ENCODE assay signal across 2 cellular contexts in the genomic region with DNA sequence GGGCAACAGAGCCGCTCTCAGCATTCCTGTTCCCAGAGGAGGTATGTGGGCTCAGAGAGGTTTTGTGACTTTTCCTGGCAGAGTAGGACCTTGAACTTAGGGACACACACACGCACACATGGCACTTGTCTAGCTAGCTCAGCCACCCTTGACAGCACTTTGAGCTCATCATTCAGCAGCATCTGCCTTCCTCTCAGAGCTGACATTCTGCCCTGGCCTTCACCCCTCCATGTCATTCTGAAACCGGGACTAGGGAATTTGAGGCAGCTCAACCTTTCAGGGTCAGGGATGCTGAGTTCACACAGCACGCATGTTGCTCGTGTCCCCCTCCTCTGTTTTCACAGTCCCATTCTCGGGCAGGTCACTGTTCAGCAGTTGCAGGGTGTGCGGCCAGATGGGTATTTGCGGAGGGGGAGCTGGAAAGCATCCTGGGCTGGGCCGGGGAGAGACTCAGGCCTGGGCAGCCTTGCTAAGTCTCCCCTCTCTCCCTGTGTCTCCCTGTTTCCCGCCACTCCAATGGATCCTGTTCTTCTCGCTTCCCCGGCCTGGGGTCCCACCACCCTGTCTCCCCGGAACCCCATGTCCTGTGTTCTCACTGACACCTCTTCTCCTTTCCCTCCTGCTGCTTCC.
TF ChIP-seq lines count a peak whose summit lies in the region.

No MANE protein-coding gene starts in this region.

TF ChIP-seq in HepG2, 621 proteins besides CTCF, POLR2A, EP300 and RAD21 (continues in another document):
- TF ChIP-seq, protein P1, sequence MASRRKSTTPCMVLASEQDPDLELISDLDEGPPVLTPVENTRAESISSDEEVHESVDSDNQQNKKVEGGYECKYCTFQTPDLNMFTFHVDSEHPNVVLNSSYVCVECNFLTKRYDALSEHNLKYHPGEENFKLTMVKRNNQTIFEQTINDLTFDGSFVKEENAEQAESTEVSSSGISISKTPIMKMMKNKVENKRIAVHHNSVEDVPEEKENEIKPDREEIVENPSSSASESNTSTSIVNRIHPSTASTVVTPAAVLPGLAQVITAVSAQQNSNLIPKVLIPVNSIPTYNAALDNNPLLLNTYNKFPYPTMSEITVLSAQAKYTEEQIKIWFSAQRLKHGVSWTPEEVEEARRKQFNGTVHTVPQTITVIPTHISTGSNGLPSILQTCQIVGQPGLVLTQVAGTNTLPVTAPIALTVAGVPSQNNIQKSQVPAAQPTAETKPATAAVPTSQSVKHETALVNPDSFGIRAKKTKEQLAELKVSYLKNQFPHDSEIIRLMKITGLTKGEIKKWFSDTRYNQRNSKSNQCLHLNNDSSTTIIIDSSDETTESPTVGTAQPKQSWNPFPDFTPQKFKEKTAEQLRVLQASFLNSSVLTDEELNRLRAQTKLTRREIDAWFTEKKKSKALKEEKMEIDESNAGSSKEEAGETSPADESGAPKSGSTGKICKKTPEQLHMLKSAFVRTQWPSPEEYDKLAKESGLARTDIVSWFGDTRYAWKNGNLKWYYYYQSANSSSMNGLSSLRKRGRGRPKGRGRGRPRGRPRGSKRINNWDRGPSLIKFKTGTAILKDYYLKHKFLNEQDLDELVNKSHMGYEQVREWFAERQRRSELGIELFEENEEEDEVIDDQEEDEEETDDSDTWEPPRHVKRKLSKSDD (CRISPR knock-in tag; IDR thresholded peaks at IDR 0.05; ENCODE audit: low read depth), result 0 out of 2 replicates have a peak, but pooled peaks have one; percentile 17
- TF ChIP-seq SP5 (CRISPR knock-in tag; IDR thresholded peaks at IDR 0.05; ENCODE audit: borderline replicate concordance, low read depth), result no peak
- peak; percentile 46; the same call in 1 of the 2 replicates for TF ChIP-seq PHF21A (CRISPR knock-in tag; IDR thresholded peaks at IDR 0.05)
- no peak for TF ChIP-seq JUND (CRISPR knock-in tag; IDR thresholded peaks at IDR 0.05)
- peak; percentile 43; the same call in 1 of the 2 replicates for TF ChIP-seq MEIS1 (CRISPR knock-in tag; IDR thresholded peaks at IDR 0.05; ENCODE audit: borderline replicate concordance)
- peak; percentile 88 for TF ChIP-seq RXRA (CRISPR knock-in tag; IDR thresholded peaks at IDR 0.05)
- TF ChIP-seq NR2F1 (CRISPR knock-in tag; IDR thresholded peaks at IDR 0.05), result 0 out of 4 replicates have a peak, but pooled peaks of 1 of the 2 experiments have one; percentile 17
- peak; percentile 46 for TF ChIP-seq TEAD3 (CRISPR knock-in tag; optimal IDR thresholded peaks at IDR 0.05; ENCODE audit: borderline replicate concordance)
- TF ChIP-seq MTF1 (CRISPR knock-in tag; IDR thresholded peaks at IDR 0.05), result no peak
- TF ChIP-seq ZNF749 (CRISPR knock-in tag; IDR thresholded peaks at IDR 0.05; ENCODE audit: borderline replicate concordance), result no peak
- TF ChIP-seq NR2F6 (IDR thresholded peaks at IDR 0.05), result 0 out of 2 replicates have a peak, but pooled peaks have one; percentile 25
- TF ChIP-seq NR2F6 (CRISPR knock-in tag; IDR thresholded peaks at IDR 0.05), result peak; percentile 72
- no peak for TF ChIP-seq RBFOX2 (IDR thresholded peaks at IDR 0.05; ENCODE audit: low read depth, low read length)
- TF ChIP-seq, protein P2, sequence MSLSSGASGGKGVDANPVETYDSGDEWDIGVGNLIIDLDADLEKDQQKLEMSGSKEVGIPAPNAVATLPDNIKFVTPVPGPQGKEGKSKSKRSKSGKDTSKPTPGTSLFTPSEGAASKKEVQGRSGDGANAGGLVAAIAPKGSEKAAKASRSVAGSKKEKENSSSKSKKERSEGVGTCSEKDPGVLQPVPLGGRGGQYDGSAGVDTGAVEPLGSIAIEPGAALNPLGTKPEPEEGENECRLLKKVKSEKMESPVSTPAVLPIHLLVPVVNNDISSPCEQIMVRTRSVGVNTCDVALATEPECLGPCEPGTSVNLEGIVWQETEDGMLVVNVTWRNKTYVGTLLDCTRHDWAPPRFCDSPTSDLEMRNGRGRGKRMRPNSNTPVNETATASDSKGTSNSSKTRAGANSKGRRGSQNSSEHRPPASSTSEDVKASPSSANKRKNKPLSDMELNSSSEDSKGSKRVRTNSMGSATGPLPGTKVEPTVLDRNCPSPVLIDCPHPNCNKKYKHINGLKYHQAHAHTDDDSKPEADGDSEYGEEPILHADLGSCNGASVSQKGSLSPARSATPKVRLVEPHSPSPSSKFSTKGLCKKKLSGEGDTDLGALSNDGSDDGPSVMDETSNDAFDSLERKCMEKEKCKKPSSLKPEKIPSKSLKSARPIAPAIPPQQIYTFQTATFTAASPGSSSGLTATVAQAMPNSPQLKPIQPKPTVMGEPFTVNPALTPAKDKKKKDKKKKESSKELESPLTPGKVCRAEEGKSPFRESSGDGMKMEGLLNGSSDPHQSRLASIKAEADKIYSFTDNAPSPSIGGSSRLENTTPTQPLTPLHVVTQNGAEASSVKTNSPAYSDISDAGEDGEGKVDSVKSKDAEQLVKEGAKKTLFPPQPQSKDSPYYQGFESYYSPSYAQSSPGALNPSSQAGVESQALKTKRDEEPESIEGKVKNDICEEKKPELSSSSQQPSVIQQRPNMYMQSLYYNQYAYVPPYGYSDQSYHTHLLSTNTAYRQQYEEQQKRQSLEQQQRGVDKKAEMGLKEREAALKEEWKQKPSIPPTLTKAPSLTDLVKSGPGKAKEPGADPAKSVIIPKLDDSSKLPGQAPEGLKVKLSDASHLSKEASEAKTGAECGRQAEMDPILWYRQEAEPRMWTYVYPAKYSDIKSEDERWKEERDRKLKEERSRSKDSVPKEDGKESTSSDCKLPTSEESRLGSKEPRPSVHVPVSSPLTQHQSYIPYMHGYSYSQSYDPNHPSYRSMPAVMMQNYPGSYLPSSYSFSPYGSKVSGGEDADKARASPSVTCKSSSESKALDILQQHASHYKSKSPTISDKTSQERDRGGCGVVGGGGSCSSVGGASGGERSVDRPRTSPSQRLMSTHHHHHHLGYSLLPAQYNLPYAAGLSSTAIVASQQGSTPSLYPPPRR (CRISPR knock-in tag; IDR thresholded peaks at IDR 0.05; ENCODE audit: borderline replicate concordance), result no peak

TF ChIP-seq in HEK293T, 16 proteins besides CTCF, POLR2A, EP300 and RAD21 (continued from another document):
- TF ChIP-seq, protein P3, sequence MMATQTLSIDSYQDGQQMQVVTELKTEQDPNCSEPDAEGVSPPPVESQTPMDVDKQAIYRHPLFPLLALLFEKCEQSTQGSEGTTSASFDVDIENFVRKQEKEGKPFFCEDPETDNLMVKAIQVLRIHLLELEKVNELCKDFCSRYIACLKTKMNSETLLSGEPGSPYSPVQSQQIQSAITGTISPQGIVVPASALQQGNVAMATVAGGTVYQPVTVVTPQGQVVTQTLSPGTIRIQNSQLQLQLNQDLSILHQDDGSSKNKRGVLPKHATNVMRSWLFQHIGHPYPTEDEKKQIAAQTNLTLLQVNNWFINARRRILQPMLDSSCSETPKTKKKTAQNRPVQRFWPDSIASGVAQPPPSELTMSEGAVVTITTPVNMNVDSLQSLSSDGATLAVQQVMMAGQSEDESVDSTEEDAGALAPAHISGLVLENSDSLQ (IDR thresholded peaks at IDR 0.05), result no peak
- TF ChIP-seq HDGF (IDR thresholded peaks at IDR 0.05; ENCODE audit: borderline replicate concordance) (no peak), FOXM1 (IDR thresholded peaks at IDR 0.05; ENCODE audit: borderline replicate concordance) (no peak), BHLHE40 (IDR thresholded peaks at IDR 0.05; ENCODE audit: borderline replicate concordance) (no peak), L3MBTL2 (conservative IDR thresholded peaks at IDR 0.05) (no peak), ARNT (IDR thresholded peaks at IDR 0.05) (no peak), SP1 (IDR thresholded peaks at IDR 0.05) (no peak), SUZ12 (IDR thresholded peaks at IDR 0.05) (no peak)
